In genomic region chr1:180269848-180270766, GRCh38 we compare ENCODE assay signal across 11 cellular contexts. TPM values are rescaled to one million over a fixed set of nuclear protein-coding genes. Genes with fewer than 3 reads are reported as not detected.
DNase-seq lines count a peak whose midpoint lies in the region; ATAC-seq, FAIRE-seq and TF ChIP-seq lines count a peak whose summit lies in the region.
"Had no signal": no experiment of that assay in that cellular context is flagged by ENCODE, and none has a peak within 500 bp of the region (broad histone marks: within the 10 kb centered on the region; RNA-seq: fewer than 3 reads in every experiment).

No MANE protein-coding gene starts in this region.

- H3K9me3 Mint-ChIP-seq in astrocyte (ENCODE audit: unreplicated experiment): peaks cover 6% of the 10 kb centered on the region

- no peaks in the 10 kb centered on the region for H3K27me3 ChIP-seq in A673 (replicated peaks; ENCODE audit: insufficient read depth, low read depth, low read length, poor library complexity)
- H3K27me3 ChIP-seq in HL-60 (ENCODE audit: insufficient read depth, poor library complexity, severe bottlenecking): no peaks in the 10 kb centered on the region
- H3K27me3 ChIP-seq in astrocyte (ENCODE audit: insufficient read depth, low read length): no peaks in the 10 kb centered on the region

- H3K27ac Mint-ChIP-seq in astrocyte (ENCODE audit: unreplicated experiment): no peak overlapping the region

- H3K4me3 ChIP-seq in A673 (ENCODE audit: low read depth, low read length, poor library complexity, severe bottlenecking): no peak overlapping the region
- no peak overlapping the region for H3K4me3 ChIP-seq in HL-60 (replicated peaks; ENCODE audit: insufficient read depth, low read length)
- H3K4me3 ChIP-seq in astrocyte (ENCODE audit: insufficient read depth, low read depth, low read length): no peak overlapping the region

- H3K36me3 ChIP-seq in A673 (ENCODE audit: insufficient read depth, low read length, poor library complexity, severe bottlenecking) (no peaks in the 10 kb centered on the region), astrocyte (ENCODE audit: insufficient read depth, low read length) (peaks cover 3% of the 10 kb centered on the region)

- CTCF ChIA-PET in A673 (lab: Charles Lee): no interaction called here

- no peak overlapping the region for H3K4me2 ChIP-seq in astrocyte (ENCODE audit: low read length)

- TF ChIP-seq CTCF in A673 (conservative IDR thresholded peaks at IDR 0.05; ENCODE audit: low read depth, low read length): peak; percentile 44
- TF ChIP-seq CTCF in HL-60 (IDR thresholded peaks at IDR 0.05; ENCODE audit: insufficient read depth, low read length): peak; percentile 31
- peak; percentile 26 for TF ChIP-seq CTCF in astrocyte (IDR thresholded peaks at IDR 0.05; ENCODE audit: insufficient read depth, low read depth, low read length)

- DNase-seq in A673 (ENCODE audit: low spot score) (no peak), HL-60 (ENCODE audit: low read depth in 1 of 2, low spot score in 1 of 2) (no peak), astrocyte (ENCODE audit: low read depth) (no peak), left colon (peak; percentile 76 to 93), retina (no peak)
- DNase-seq in central memory CD4-positive, alpha-beta T cell: no peak
- DNase-seq: activated CD4-positive, alpha-beta T cell treated with anti-CD3 and anti-CD28 coated beads, Interleukin-2, amount 50 U/mL, for 4 hours; GF-D8 had no signal

- H3K36me3 Mint-ChIP-seq in astrocyte (ENCODE audit: low read depth, unreplicated experiment): peaks cover 32% of the 10 kb centered on the region

- H3K27me3 Mint-ChIP-seq in astrocyte (ENCODE audit: low read depth, unreplicated experiment): peaks cover 1% of the 10 kb centered on the region

- H3K79me2 ChIP-seq in astrocyte (ENCODE audit: insufficient read depth, low read length): no peaks in the 10 kb centered on the region

- POLR2A ChIA-PET in A673 (lab: Charles Lee; ENCODE audit: low non-redundant PET): no interaction called here

- H3K4me3 Mint-ChIP-seq in astrocyte (ENCODE audit: unreplicated experiment): no peak overlapping the region

- H4K20me1 ChIP-seq in astrocyte (ENCODE audit: insufficient read depth, low read length): peaks cover 4% of the 10 kb centered on the region

- ATAC-seq in left colon: peak; percentile 91
- no peak for ATAC-seq in HG02610 (IDR thresholded peaks at IDR 0.05; ENCODE audit: unreplicated experiment)
- no peak for ATAC-seq in GM21786 (IDR thresholded peaks at IDR 0.05; ENCODE audit: unreplicated experiment)

- no peak overlapping the region for H2AFZ ChIP-seq in astrocyte (ENCODE audit: low read depth, low read length)

- peaks cover 27% of the 10 kb centered on the region for H3K4me1 Mint-ChIP-seq in astrocyte (ENCODE audit: low read depth, unreplicated experiment)

- no peak overlapping the region for H3K9ac ChIP-seq in astrocyte (ENCODE audit: low read length)

- H3K4me1 ChIP-seq in A673 (ENCODE audit: insufficient read depth, low read length, poor library complexity, severe bottlenecking): no peaks in the 10 kb centered on the region
- H3K4me1 ChIP-seq in astrocyte (ENCODE audit: insufficient read depth, low read length): peaks cover 8% of the 10 kb centered on the region

- H3K27ac ChIP-seq in A673 (ENCODE audit: low read depth, low read length, poor library complexity, severe bottlenecking): no peak overlapping the region
- no peak overlapping the region for H3K27ac ChIP-seq in HL-60 (replicated peaks)
- H3K27ac ChIP-seq in astrocyte (ENCODE audit: low read depth, low read length): no peak overlapping the region

- intact Hi-C loops in A673 (cut with micrococcal nuclease; ENCODE audit: unreplicated experiment): no loop called here
- intact Hi-C loops in left colon (cut with DNase I, micrococcal nuclease): no loop called here

- H3K9me3 ChIP-seq in A673 (ENCODE audit: low read depth, low read length, poor library complexity, severe bottlenecking) (no peaks in the 10 kb centered on the region), astrocyte (ENCODE audit: insufficient read depth, low read depth, low read length) (no peaks in the 10 kb centered on the region)

- BruUV-seq in A673 (replicated peaks; lab: Mats Ljungman, UMichigan): no TSS peak

- no peak for FAIRE-seq in astrocyte (lab: Jason Lieb, UNC)

RNA-seq across cellular contexts. Expression of gene LHX4, which starts 40.0 kb away (rescaled TPM):
- 0.07 TPM in 1 of 2 replicates, not detected in the other for total RNA-seq in A673 (2021)
- total RNA-seq in astrocyte: 0.14 and 0.36 TPM in 2 replicates
- 1 to 10 TPM in 1 of 2 donors, under 1 TPM in 1; 0.58 to 1.7 TPM for total RNA-seq in left colon
- total RNA-seq: glomerular endothelial cell had no signal

Comparison
In these comparisons a context has a peak if more than half of its experiments do, and no peak if none do; other contexts are left out.
1. DNase-seq: peak in left colon (2 of 2); none in A673 (single experiment), HL-60 (0 of 2), astrocyte (single experiment), central memory CD4-positive, alpha-beta T cell (single experiment) and retina (single experiment).
2. Peak in every context shown above with its lines, with median percentiles within 50 percentile points of each other: CTCF ChIP-seq.